ENCODE assay signal across 17 cellular contexts in genomic region chr1:192914092-192914491, GRCh38.
"Had no signal": no experiment of that assay in that cellular context is flagged by ENCODE, and none has a peak within 500 bp of the region (broad histone marks: within the 10 kb centered on the region; RNA-seq: fewer than 3 reads in every experiment).

No MANE protein-coding gene starts in this region.

- H3K9me3 ChIP-seq: gastrocnemius medialis, mucosa of descending colon had no signal

- H3K36me3 Mint-ChIP-seq: type B pancreatic cell had no signal

- H3K27ac ChIP-seq: gastrocnemius medialis had no signal

- ATAC-seq: gastrocnemius medialis, mucosa of descending colon, natural killer cell had no signal

- H3K4me3 Mint-ChIP-seq: natural killer cell, type B pancreatic cell had no signal

- DNase-seq: activated CD4-positive, alpha-beta T cell treated with anti-CD3 and anti-CD28 coated beads, Interleukin-2, amount 50 U/mL, for 1 hour; activated CD8-positive, alpha-beta memory T cell treated with anti-CD3 and anti-CD28 coated beads for 24 hours; activated naive CD4-positive, alpha-beta T cell; aorta; cerebellar nuclear complex; effector CD8-positive, alpha-beta T cell; gastrocnemius medialis; natural killer cell; stimulated activated CD4-positive, alpha-beta T cell treated with anti-CD3 and anti-CD28 coated beads, Interleukin-4, amount 100 ng/mL, for 24 hours; stimulated activated naive CD4-positive, alpha-beta T cell; substantia nigra; SW 1271 had no signal

- H3K36me3 ChIP-seq: gastrocnemius medialis had no signal

- FAIRE-seq: endothelial cell of umbilical vein, islet of Langerhans, small intestine had no signal

- H3K27me3 ChIP-seq: gastrocnemius medialis had no signal

- H3K4me1 Mint-ChIP-seq: natural killer cell had no signal

- H3K27ac Mint-ChIP-seq: natural killer cell, type B pancreatic cell had no signal

- H3K27me3 Mint-ChIP-seq: type B pancreatic cell had no signal

- H3K4me1 ChIP-seq: gastrocnemius medialis had no signal

- H3K4me3 ChIP-seq: gastrocnemius medialis, mucosa of descending colon had no signal
